In the genomic region with DNA sequence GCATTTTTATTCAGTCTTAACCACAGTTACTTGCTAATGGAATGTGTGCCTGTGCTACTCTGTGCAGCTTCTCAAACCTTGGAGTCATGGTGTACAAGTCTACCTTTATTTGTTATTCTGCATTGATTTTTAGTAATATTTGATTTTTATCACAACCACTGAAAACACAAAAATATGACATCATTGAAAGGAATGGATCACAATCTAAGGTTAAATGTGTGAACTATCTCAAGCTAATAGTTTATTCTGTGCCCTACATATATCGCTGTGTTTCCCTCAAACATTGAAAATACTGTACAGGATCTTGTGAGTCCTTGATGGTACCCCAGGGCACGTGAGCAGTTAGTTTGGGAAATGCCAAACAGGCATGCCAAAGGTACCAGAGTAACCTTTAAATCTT, we compare ENCODE assay signal across 11 cellular contexts.
"Had no signal": no experiment of that assay in that cellular context is flagged by ENCODE, and none has a peak within 500 bp of the region (broad histone marks: within the 10 kb centered on the region; RNA-seq: fewer than 3 reads in every experiment).

No MANE protein-coding gene starts in this region.

- ATAC-seq: GM23338, HCT116 had no signal

- H3K4me2 ChIP-seq: GM23338 had no signal

- H3K4me3 ChIP-seq: GM23248, GM23338, HAP-1 had no signal

- FAIRE-seq: H1, H54 had no signal

- H3K4me1 ChIP-seq: HAP-1 had no signal

- H2AFZ ChIP-seq: GM23248, GM23338 had no signal

- DNase-seq: GM23248, GOT3, H7, H9, HCEC 1CT, HFFc6 had no signal

- H3K36me3 ChIP-seq: HAP-1 had no signal

- H3K27ac ChIP-seq: GM23248 had no signal

- H3K9me3 ChIP-seq: HAP-1 had no signal

- H3K9ac ChIP-seq: GM23248 had no signal
